In the genomic region with DNA sequence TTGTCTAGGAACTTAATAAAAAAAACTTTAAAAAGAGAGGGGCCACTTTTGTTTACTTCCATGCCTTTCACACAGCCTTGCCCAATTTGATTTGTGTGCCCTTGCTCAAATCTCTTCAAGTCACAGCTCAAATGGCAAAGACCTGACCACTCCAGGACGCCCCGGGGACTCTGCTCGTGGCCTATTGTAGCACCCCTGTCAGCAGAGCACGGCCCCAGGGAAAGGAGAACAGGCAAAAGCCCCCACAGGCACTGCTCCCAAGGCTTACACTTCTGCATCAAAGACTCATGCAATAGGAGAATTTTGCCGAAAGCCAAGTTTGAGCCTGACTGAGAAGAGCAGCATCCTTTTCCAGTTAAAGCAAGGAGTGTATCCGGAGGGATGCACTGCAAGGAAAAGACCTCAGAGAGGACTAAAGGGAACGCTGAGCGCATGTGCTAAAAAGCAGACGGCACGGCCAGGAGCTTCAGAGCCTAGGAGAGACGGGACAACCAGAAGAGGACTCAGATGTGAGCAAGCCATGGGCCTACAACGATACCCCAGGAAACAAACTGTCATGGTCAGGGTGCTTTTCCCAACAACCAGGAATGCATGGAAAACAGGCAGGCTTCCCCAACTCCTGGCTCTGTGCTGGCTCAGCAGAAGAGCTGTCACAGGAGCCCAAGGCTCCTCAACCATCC, we compare ENCODE assay signal across 16 cellular contexts. TPM values are rescaled to one million over a fixed set of nuclear protein-coding genes. Genes with fewer than 3 reads are reported as not detected.
DNase-seq lines count a peak whose midpoint lies in the region; ATAC-seq, FAIRE-seq and TF ChIP-seq lines count a peak whose summit lies in the region.
"Had no signal": no experiment of that assay in that cellular context is flagged by ENCODE, and none has a peak within 500 bp of the region (broad histone marks: within the 10 kb centered on the region; RNA-seq: fewer than 3 reads in every experiment).

No MANE protein-coding gene starts in this region.

- H3K4me3 ChIP-seq in GM12878 (peak overlapping the region; percentile 6; the same call in 1 of the 2 replicates), muscle layer of colon (ENCODE audit: low read depth in 1 of 2, low read length in 2 of 2) (peak overlapping the region; percentile 1 to 28), subcutaneous abdominal adipose tissue (ENCODE audit: low read depth in 1 of 5, low read length in 5 of 5) (peak overlapping the region in 1 of 5 donors; percentile 7)

- peaks cover 6% of the 10 kb centered on the region for H3K4me1 ChIP-seq in GM12878 (ENCODE audit: control insufficient read depth, insufficient read depth, low read length)
- H3K4me1 ChIP-seq in muscle layer of colon (ENCODE audit: insufficient read depth, low read length), result peaks cover 84% of the 10 kb centered on the region
- peaks cover 14 to 81% (median 78%) of the 10 kb centered on the region in 5 donors for H3K4me1 ChIP-seq in subcutaneous abdominal adipose tissue (ENCODE audit: control insufficient read depth in 5 of 5, insufficient read depth in 5 of 5, low read length in 5 of 5)

- H3K27me3 ChIP-seq in GM12878 (replicated peaks in 1 of 2; ENCODE audit: control insufficient read depth in 2 of 2, insufficient read depth in 2 of 2, low read length in 1 of 2), result no peaks in the 10 kb centered on the region
- H3K27me3 ChIP-seq in muscle layer of colon (ENCODE audit: control insufficient read depth in 1 of 2, insufficient read depth in 2 of 2, low read length in 2 of 2), result no peaks in the 10 kb centered on the region
- no peaks in the 10 kb centered on the region for H3K27me3 ChIP-seq in subcutaneous abdominal adipose tissue (ENCODE audit: control insufficient read depth in 5 of 5, insufficient read depth in 4 of 5, low read length in 5 of 5)

- RAD21 ChIA-PET in GM12878 (lab: Charles Lee; ENCODE audit: unreplicated experiment), result interaction anchor here (0.9 to 1.9 kb wide), 4 partner anchors 8 to 16 kb away, joined by 4 to 5 read pairs (median 4); a partner anchor contains a TSS

- peak overlapping the region; percentile 72 for H3K27ac Mint-ChIP-seq in HFFc6
- H3K27ac Mint-ChIP-seq: activated CD4-positive, alpha-beta memory T cell treated with anti-CD3 and anti-CD28 coated beads for 36 hours had no signal

- no peak for TF ChIP-seq POLR2A in GM12878 (IDR thresholded peaks at IDR 0.05; ENCODE audit: low read depth, low read length)

- TF ChIP-seq CTCF in HFFc6 (IDR thresholded peaks at IDR 0.05), result no peak
- TF ChIP-seq CTCF in GM12878 (IDR thresholded peaks at IDR 0.05 in 2 of 3, conservative IDR thresholded peaks at IDR 0.05 in 1 of 3; ENCODE audit: control insufficient read depth in 2 of 3, extremely low read depth in 1 of 3, insufficient read depth in 1 of 3, low read depth in 3 of 3, low read length in 3 of 3), result no peak

- peak overlapping the region; percentile 67 for H3K4me2 ChIP-seq in GM12878 (ENCODE audit: control insufficient read depth, insufficient read depth)

- SMC1A ChIA-PET in GM12878 (lab: Charles Lee; ENCODE audit: uncharacterized antibody, unreplicated experiment), result interaction anchor here (0.9 to 7.6 kb wide), 4 partner anchors 10 to 131 kb away, joined by 3 to 160 read pairs (median 17); no protein-coding TSS in a partner anchor

- H3K9ac ChIP-seq in GM12878 (ENCODE audit: control insufficient read depth, insufficient read depth, low read length), result no peak overlapping the region
- H3K9ac ChIP-seq in muscle layer of colon (ENCODE audit: low read length), result no peak overlapping the region
- peak overlapping the region in 2 of 5 donors; percentile 13 to 35 for H3K9ac ChIP-seq in subcutaneous abdominal adipose tissue (ENCODE audit: low read length in 5 of 5)

- POLR2A ChIA-PET in GM12878 (lab: Charles Lee), result interaction anchor here (0.6 to 1.6 kb wide), 3 partner anchors 11 to 12 kb away, joined by 3 to 4 read pairs (median 3); no protein-coding TSS in a partner anchor
- POLR2A ChIA-PET in HEK293T (lab: Yijun Ruan, JAX), result interaction anchor here (1.0 kb wide), 1 partner anchor 10 kb away, joined by 3 read pairs; no protein-coding TSS in a partner anchor

- DNase-seq in HFFc6 (peak; percentile 19), GM12878 (ENCODE audit: low read depth, low spot score) (no peak), HEK293T (ENCODE audit: extremely low spot score) (no peak)
- DNase-seq: activated CD4-positive, alpha-beta memory T cell treated with anti-CD3 and anti-CD28 coated beads for 36 hours; activated naive CD4-positive, alpha-beta T cell treated with anti-CD3 and anti-CD28 coated beads, Interleukin-2, amount 50 U/mL, for 16 hours; DMS53; head of caudate nucleus; midbrain; NCI-H1048; NCI-H510A; stimulated activated CD4-positive, alpha-beta T cell treated with anti-CD3 and anti-CD28 coated beads, Interleukin-12 subunit alpha, Interleukin-12 subunit beta, amount 100 ng/mL, for 4 hours had no signal

- no peak overlapping the region for H3K27ac ChIP-seq in GM12878 (ENCODE audit: control insufficient read depth, insufficient read depth)
- H3K27ac ChIP-seq in muscle layer of colon (ENCODE audit: low read depth, low read length), result peak overlapping the region; percentile 17
- peak overlapping the region; percentile 55 for H3K27ac ChIP-seq in subcutaneous abdominal adipose tissue (ENCODE audit: low read depth, low read length)

- in situ Hi-C loops in GM12878 (cut with MboI), result no loop called here

- H3K4me1 Mint-ChIP-seq in HFFc6 (ENCODE audit: low read depth), result peaks cover 98% of the 10 kb centered on the region

- peaks cover 3% of the 10 kb centered on the region; the same call in 1 of the 2 replicates for H3K27me3 Mint-ChIP-seq in HFFc6 (ENCODE audit: insufficient read depth)
- H3K27me3 Mint-ChIP-seq: activated CD4-positive, alpha-beta memory T cell treated with anti-CD3 and anti-CD28 coated beads for 36 hours had no signal

- no peak overlapping the region for H2AFZ ChIP-seq in GM12878 (ENCODE audit: control insufficient read depth, low read depth, low read length)

- H3K9me3 ChIP-seq in GM12878 (replicated peaks; ENCODE audit: control insufficient read depth, insufficient read depth, low read length), result no peaks in the 10 kb centered on the region
- H3K9me3 ChIP-seq in muscle layer of colon (ENCODE audit: low read length), result no peaks in the 10 kb centered on the region
- H3K9me3 ChIP-seq in subcutaneous abdominal adipose tissue (ENCODE audit: control insufficient read depth in 5 of 5, low read length in 5 of 5), result no peaks in the 10 kb centered on the region

- peaks cover 97% of the 10 kb centered on the region for H3K79me2 ChIP-seq in GM12878 (ENCODE audit: control insufficient read depth, insufficient read depth, low read length)

- CTCF ChIA-PET in GM12878 (lab: Yijun Ruan, JAX), result interaction anchor here (0.9 kb wide), 1 partner anchor 10 kb away, joined by 3 read pairs; no protein-coding TSS in a partner anchor
- CTCF ChIA-PET in HEK293T (lab: Yijun Ruan, JAX), result interaction anchor here (0.6 kb wide), 1 partner anchor 172 kb away, joined by 3 read pairs; no protein-coding TSS in a partner anchor

- intact Hi-C loops in GM12878 (cut with micrococcal nuclease; ENCODE audit: unreplicated experiment), result no loop called here

- peaks cover 29% of the 10 kb centered on the region for H4K20me1 ChIP-seq in GM12878 (ENCODE audit: control insufficient read depth, insufficient read depth)

- no peak for TF ChIP-seq RAD21 in GM12878 (IDR thresholded peaks at IDR 0.05; ENCODE audit: insufficient read depth, low read depth, low read length)

- BruUV-seq in GM12878 (replicated peaks; lab: Mats Ljungman, UMichigan), result no TSS peak

- ATAC-seq in GM12878 (no peak), GM18511 (IDR thresholded peaks at IDR 0.05; ENCODE audit: unreplicated experiment) (no peak), HG03095 (IDR thresholded peaks at IDR 0.05; ENCODE audit: unreplicated experiment) (no peak)

- H3K36me3 ChIP-seq in GM12878 (ENCODE audit: control insufficient read depth in 2 of 2, insufficient read depth in 2 of 2, low read length in 1 of 2) (peaks cover 0 to 3% of the 10 kb centered on the region in 2 experiments; a peak in 3 of 4 replicates), muscle layer of colon (ENCODE audit: insufficient read depth, low read length) (no peaks in the 10 kb centered on the region), subcutaneous abdominal adipose tissue (ENCODE audit: control insufficient read depth in 5 of 5, insufficient read depth in 5 of 5, low read length in 5 of 5) (peaks cover 0 to 3% (median 0%) of the 10 kb centered on the region in 5 donors)

- 98% methylated on average over 12 of the region's 12 CpGs for WGBS in GM12878 (ENCODE audit: insufficient coverage, insufficient replicate concordance, low lambda C conversion rate, missing lambda C conversion rate)

- no peak for FAIRE-seq in GM12878 (lab: Jason Lieb, UNC)
- FAIRE-seq: GM18507 had no signal

- TF ChIP-seq EP300 in GM12878 (IDR thresholded peaks at IDR 0.05; ENCODE audit: borderline replicate concordance in 1 of 2, control insufficient read depth in 1 of 2, low read depth in 2 of 2, low read length in 2 of 2), result no peak

- H3K9me3 Mint-ChIP-seq in HFFc6, result no peaks in the 10 kb centered on the region
- H3K9me3 Mint-ChIP-seq: activated CD4-positive, alpha-beta memory T cell treated with anti-CD3 and anti-CD28 coated beads for 36 hours had no signal

- H3K4me3 Mint-ChIP-seq in HFFc6, result peak overlapping the region; percentile 80
- H3K4me3 Mint-ChIP-seq: activated CD4-positive, alpha-beta memory T cell treated with anti-CD3 and anti-CD28 coated beads for 36 hours had no signal

- peaks cover 8% of the 10 kb centered on the region; the same call in 1 of the 2 replicates for H3K36me3 Mint-ChIP-seq in HFFc6 (ENCODE audit: low read depth)
- H3K36me3 Mint-ChIP-seq: activated CD4-positive, alpha-beta memory T cell treated with anti-CD3 and anti-CD28 coated beads for 36 hours had no signal

TF ChIP-seq in HEK293T, 16 proteins besides CTCF, POLR2A, EP300 and RAD21 (continues in another document):
- TF ChIP-seq FOXA1 (IDR thresholded peaks at IDR 0.05), result no peak

RNA-seq across cellular contexts. Expression of a gene that starts 8.2 kb away (rescaled TPM):
- 10 to 100 TPM; 40.2 to 51.4 (median 43.4) TPM for total RNA-seq in HFFc6 (2021; fragmentation: NEBNext Ultra II Directional; extraction: Animal tissue kit (Norgen Biotek cat#: 25700))
- total RNA-seq in GM12878 (2013; cell fraction: nucleolus; rRNA removed), result 81.9 and 88.7 TPM in 2 replicates
- total RNA-seq in GM12878 (2014; rRNA removed) (9.8 and 11.2 TPM in 2 replicates), GM12878 (2014; rRNA removed; fragmentation: Illumina TruSeq; extraction: Trizol) (7.5 and 8.7 TPM in 2 replicates), GM12878 (2021) (26.7 and 32.7 TPM in 2 replicates)
- polyA plus RNA-seq in GM12878 (2011; ENCODE audit: low read depth), result 8.6 TPM
- polyA plus RNA-seq in GM12878 (2011; rRNA removed) (2.9 and 5.0 TPM in 2 replicates), GM12878 (2014; fragmentation: Illumina TruSeq; extraction: Trizol) (13.9 and 19.4 TPM in 2 replicates), GM12878 (2014; fragmentation: Nextera tagmentation; extraction: Ambion mirVana) (1 to 10 TPM; 3.4 to 3.8 TPM), GM12878 (2014; rRNA removed) (14.1 and 16.9 TPM in 2 replicates), GM12878 (2016; fragmentation: Nextera tagmentation; extraction: Ambion mirVana) (1 to 10 TPM; 6.6 to 8.3 TPM)
- polyA plus RNA-seq in GM12878 (2011; cell fraction: cytosol; rRNA removed), result 4.2 and 6.9 TPM in 2 replicates
- polyA plus RNA-seq in GM12878 (2011; cell fraction: nucleus; rRNA removed), result 16.3 and 21.2 TPM in 2 replicates
- 15.3 and 22.5 TPM in 2 replicates for polyA plus RNA-seq in GM12878 (2012)
- polyA minus RNA-seq in GM12878 (2011; rRNA and poly(A)+ RNA removed), result 19.5 and 29.1 TPM in 2 replicates
- polyA minus RNA-seq in GM12878 (2011; cell fraction: cytosol; rRNA and poly(A)+ RNA removed), result 15.9 and 16.2 TPM in 2 replicates
- polyA minus RNA-seq in GM12878 (2011; cell fraction: nucleus; rRNA and poly(A)+ RNA removed), result 23.0 and 57.8 TPM in 2 replicates
